In genomic region chr13:21837841-21838551, GRCh38 we compare ENCODE assay signal across 17 cellular contexts.
DNase-seq lines count a peak whose midpoint lies in the region; ATAC-seq and TF ChIP-seq lines count a peak whose summit lies in the region.
"Had no signal": no experiment of that assay in that cellular context is flagged by ENCODE, and none has a peak within 500 bp of the region (broad histone marks: within the 10 kb centered on the region; RNA-seq: fewer than 3 reads in every experiment).

No MANE protein-coding gene starts in this region.

- POLR2A ChIA-PET in AG04450 (lab: Yijun Ruan, JAX), result no interaction called here

- TF ChIP-seq CTCF in AG04450 (IDR thresholded peaks at IDR 0.05; ENCODE audit: low read depth, low read length) (0 out of 2 replicates have a peak, but pooled peaks have one; percentile 15), ascending aorta (IDR thresholded peaks at IDR 0.05) (no peak)

- DNase-seq in AG04450 (ENCODE audit: low read depth, low spot score) (no peak), HT-29 (ENCODE audit: low spot score) (peak; percentile 94), SJSA1 (ENCODE audit: low read depth in 1 of 2, low spot score in 2 of 2) (peak; percentile 52 to 84), mesendoderm (peak; percentile 74), NCI-H2107 treated with DMSO at 0.1 percent for 48 hours (lab: John Stamatoyannopoulos, UW; ENCODE audit: unreplicated experiment) (no peak), ascending aorta (ENCODE audit: low spot score in 2 of 2) (no peak)
- DNase-seq: activated naive CD8-positive, alpha-beta T cell treated with anti-CD3 and anti-CD28 coated beads, Interleukin-2, amount 10 ng/mL, durations not matched to agents 7 days and 5 days; H7; lower lobe of right lung; MM.1S; NCI-H510A; occipital lobe; transverse colon had no signal

- CTCF ChIA-PET in AG04450 (lab: Charles Lee), result interaction anchor here (1.1 kb wide), 1 partner anchor 197 kb away, joined by 3 read pairs; no protein-coding TSS in a partner anchor

- H2BK120ac ChIP-seq in mesendoderm (ENCODE audit: low read depth, low read length), result no peak overlapping the region

- no CpG with 5 or more reads among the region's 11 CpGs for WGBS in mesendoderm (ENCODE audit: extremely low coverage, insufficient coverage, low lambda C conversion rate)

- H3K23ac ChIP-seq in mesendoderm (ENCODE audit: low read length), result no peak overlapping the region

- H3K4me1 ChIP-seq in SJSA1 (replicated peaks), result peaks cover 26% of the 10 kb centered on the region
- no peaks in the 10 kb centered on the region for H3K4me1 ChIP-seq in mesendoderm (ENCODE audit: control insufficient read depth, low read depth, low read length)
- H3K4me1 ChIP-seq in ascending aorta, result peaks cover 0 to 4% of the 10 kb centered on the region in 2 donors
- H3K4me1 ChIP-seq: lower lobe of right lung had no signal

- H4K5ac ChIP-seq in mesendoderm (ENCODE audit: low read length), result no peak overlapping the region

- H2BK15ac ChIP-seq in mesendoderm (replicated peaks; ENCODE audit: low read depth), result no peak overlapping the region

- H3K27ac ChIP-seq in AG04450 (ENCODE audit: low read depth, low read length), result no peak overlapping the region
- peak overlapping the region; percentile 97 for H3K27ac ChIP-seq in SJSA1
- no peak overlapping the region for H3K27ac ChIP-seq in mesendoderm (ENCODE audit: low read depth, low read length)
- no peak overlapping the region for H3K27ac ChIP-seq in ascending aorta
- H3K27ac ChIP-seq: lower lobe of right lung, transverse colon had no signal

- H3K79me1 ChIP-seq in mesendoderm (ENCODE audit: low read length), result no peaks in the 10 kb centered on the region

- H3K18ac ChIP-seq in mesendoderm (ENCODE audit: low read length), result peak overlapping the region; percentile 28

- H3K9me3 ChIP-seq in AG04450 (ENCODE audit: control insufficient read depth, insufficient read depth, low read length), result no peaks in the 10 kb centered on the region; the same call in 1 of the 2 replicates
- H3K9me3 ChIP-seq in SJSA1 (replicated peaks), result no peaks in the 10 kb centered on the region
- H3K9me3 ChIP-seq in ascending aorta, result no peaks in the 10 kb centered on the region
- H3K9me3 ChIP-seq: lower lobe of right lung, transverse colon had no signal

- no peaks in the 10 kb centered on the region for H3K79me2 ChIP-seq in mesendoderm (ENCODE audit: control insufficient read depth, insufficient read depth, low read length)

- H3K36me3 ChIP-seq in SJSA1, result no peaks in the 10 kb centered on the region
- H3K36me3 ChIP-seq in mesendoderm (ENCODE audit: control insufficient read depth, insufficient read depth, low read length), result no peaks in the 10 kb centered on the region
- no peaks in the 10 kb centered on the region for H3K36me3 ChIP-seq in ascending aorta
- H3K36me3 ChIP-seq: lower lobe of right lung, transverse colon had no signal

- no peak overlapping the region for H3K4me3 ChIP-seq in AG04450 (ENCODE audit: low read depth, low read length)
- peak overlapping the region; percentile 18 for H3K4me3 ChIP-seq in SJSA1
- no peak overlapping the region for H3K4me3 ChIP-seq in mesendoderm (ENCODE audit: low read length)
- H3K4me3 ChIP-seq in ascending aorta, result no peak overlapping the region
- H3K4me3 ChIP-seq: lower lobe of right lung, transverse colon had no signal

- no peak overlapping the region for H3K4ac ChIP-seq in mesendoderm (ENCODE audit: low read depth, low read length)

- no peaks in the 10 kb centered on the region for H3K27me3 ChIP-seq in AG04450 (ENCODE audit: control insufficient read depth, insufficient read depth, low read length)
- H3K27me3 ChIP-seq in SJSA1 (replicated peaks), result no peaks in the 10 kb centered on the region
- H3K27me3 ChIP-seq in mesendoderm (ENCODE audit: insufficient read depth, low read length, poor library complexity), result no peaks in the 10 kb centered on the region
- no peaks in the 10 kb centered on the region for H3K27me3 ChIP-seq in ascending aorta
- H3K27me3 ChIP-seq: transverse colon had no signal

- H4K8ac ChIP-seq in mesendoderm (ENCODE audit: low read depth, low read length), result no peak overlapping the region

- H2AK5ac ChIP-seq in mesendoderm (ENCODE audit: low read length), result no peak overlapping the region

- intact Hi-C loops in ascending aorta (cut with DNase I), result no loop called here

- H3K9ac ChIP-seq in mesendoderm (ENCODE audit: low read length), result no peak overlapping the region

- ATAC-seq in GM18868 (IDR thresholded peaks at IDR 0.05; ENCODE audit: unreplicated experiment) (no peak), GM21381 (IDR thresholded peaks at IDR 0.05; ENCODE audit: unreplicated experiment) (no peak)
- ATAC-seq: esophagus mucosa, lower lobe of right lung, Right ventricle myocardium inferior had no signal

- no peak overlapping the region for H3K4me2 ChIP-seq in mesendoderm (ENCODE audit: low read length)

- no peak overlapping the region for H2BK5ac ChIP-seq in mesendoderm (ENCODE audit: low read length)

- no peak overlapping the region for H3K56ac ChIP-seq in mesendoderm (ENCODE audit: low read length)

Comparison
In these comparisons a context has a peak if more than half of its experiments do, and no peak if none do; other contexts are left out.
1. DNase-seq: peak in HT-29 (single experiment), SJSA1 (2 of 2) and mesendoderm (single experiment); none in AG04450 (single experiment), NCI-H2107 treated with DMSO at 0.1 percent for 48 hours (single experiment) and ascending aorta (0 of 2).